ENCODE assay signal across 8 cellular contexts in the genomic region with DNA sequence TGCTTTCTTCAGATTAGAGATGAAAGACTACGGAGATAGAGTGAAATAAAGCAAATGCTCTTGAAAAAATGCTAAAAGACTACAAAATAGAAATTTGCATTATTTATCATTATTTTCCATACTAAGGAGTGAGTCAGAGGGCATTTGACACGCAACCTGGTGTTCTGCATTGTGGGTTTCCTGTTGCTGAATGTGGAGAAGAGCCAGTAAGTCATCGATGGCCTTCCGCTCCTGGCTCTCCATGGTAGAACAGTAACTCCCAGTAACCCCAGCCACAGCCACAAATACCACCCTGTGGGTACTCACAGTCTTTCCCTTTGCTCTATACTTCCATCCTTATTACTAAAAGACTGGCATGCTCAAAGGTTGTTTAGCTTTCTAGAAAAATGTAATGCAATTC.
A peak's percentile ranks its signal among the peaks of the same experiment; 100 is the strongest.
DNase-seq lines count a peak whose midpoint lies in the region; ATAC-seq and TF ChIP-seq lines count a peak whose summit lies in the region.

No MANE protein-coding gene starts in this region.

- no peak for TF ChIP-seq CTCF in esophagus squamous epithelium (IDR thresholded peaks at IDR 0.05)

- H3K4me3 ChIP-seq in esophagus squamous epithelium = no peak overlapping the region

- TF ChIP-seq POLR2A in esophagus squamous epithelium (IDR thresholded peaks at IDR 0.05) = no peak

- intact Hi-C loops in esophagus squamous epithelium (cut with DNase I) = no loop called here

- 35 to 67% methylated on average over 4 of the region's 4 CpGs for WGBS in esophagus squamous epithelium, 2 donors

- H3K9me3 ChIP-seq in esophagus squamous epithelium = no peaks in the 10 kb centered on the region

- peak; percentile 52 for DNase-seq in stimulated activated naive CD4-positive, alpha-beta T cell treated with Interleukin-2 at 50 U/mL for 16 hours (lab: John Stamatoyannopoulos, UW)
- DNase-seq in stimulated activated naive CD4-positive, alpha-beta T cell (lab: John Stamatoyannopoulos, UW) = no peak
- DNase-seq in activated CD4-positive, alpha-beta T cell treated with anti-CD3 and anti-CD28 coated beads, Interleukin-2, amount 50 U/mL, for 48 hours = peak; percentile 50 to 61
- DNase-seq in myocyte (ENCODE audit: low read depth) = peak; percentile 18
- DNase-seq in NCI-H1417 treated with DMSO at 0.1 percent for 48 hours (lab: John Stamatoyannopoulos, UW) = no peak
- no peak for DNase-seq in NAMALWA (ENCODE audit: low spot score)
- DNase-seq in esophagus squamous epithelium (lab: John Stamatoyannopoulos, UW) = no peak

- ATAC-seq in HG03378 (IDR thresholded peaks at IDR 0.05; ENCODE audit: unreplicated experiment) = peak; percentile 93

- no peaks in the 10 kb centered on the region for H3K36me3 ChIP-seq in esophagus squamous epithelium

- H3K27ac ChIP-seq in esophagus squamous epithelium = no peak overlapping the region

- no peaks in the 10 kb centered on the region for H3K27me3 ChIP-seq in esophagus squamous epithelium

- H3K4me1 ChIP-seq in esophagus squamous epithelium = peaks cover 0 to 7% (median 4%) of the 10 kb centered on the region in 3 donors

Comparison
In these comparisons a context has a peak if more than half of its experiments do, and no peak if none do; other contexts are left out.
1. DNase-seq: peak in stimulated activated naive CD4-positive, alpha-beta T cell treated with Interleukin-2 at 50 U/mL for 16 hours (single experiment), activated CD4-positive, alpha-beta T cell treated with anti-CD3 and anti-CD28 coated beads, Interleukin-2, amount 50 U/mL, for 48 hours (2 of 2) and myocyte (single experiment); none in stimulated activated naive CD4-positive, alpha-beta T cell (0 of 6), NCI-H1417 treated with DMSO at 0.1 percent for 48 hours (single experiment), NAMALWA (single experiment) and esophagus squamous epithelium (single experiment).